Comparison of ENCODE assay signal across 8 cellular contexts in genomic region chr5:138654281-138654867, GRCh38.
DNase-seq lines count a peak whose midpoint lies in the region; ATAC-seq and TF ChIP-seq lines count a peak whose summit lies in the region.

No MANE protein-coding gene starts in this region.

- peaks cover 2% of the 10 kb centered on the region for H3K36me3 Mint-ChIP-seq in activated naive CD4-positive, alpha-beta T cell treated with anti-CD3 and anti-CD28 coated beads, Interleukin-2, amount 50 U/mL, for 24 hours

- H3K9me3 Mint-ChIP-seq in activated naive CD4-positive, alpha-beta T cell treated with anti-CD3 and anti-CD28 coated beads, Interleukin-2, amount 50 U/mL, for 24 hours = peaks cover 4% of the 10 kb centered on the region

- H3K4me3 Mint-ChIP-seq in activated naive CD4-positive, alpha-beta T cell treated with anti-CD3 and anti-CD28 coated beads, Interleukin-2, amount 50 U/mL, for 24 hours = peak overlapping the region; percentile 79

- H3K27ac Mint-ChIP-seq in activated naive CD4-positive, alpha-beta T cell treated with anti-CD3 and anti-CD28 coated beads, Interleukin-2, amount 50 U/mL, for 24 hours = peak overlapping the region; percentile 95

- H3K36me3 ChIP-seq in SJSA1 = no peaks in the 10 kb centered on the region

- peaks cover 30% of the 10 kb centered on the region for H3K4me1 Mint-ChIP-seq in activated naive CD4-positive, alpha-beta T cell treated with anti-CD3 and anti-CD28 coated beads, Interleukin-2, amount 50 U/mL, for 24 hours

- H3K27me3 ChIP-seq in SJSA1 (replicated peaks) = no peaks in the 10 kb centered on the region

- no peaks in the 10 kb centered on the region for H3K9me3 ChIP-seq in SJSA1 (replicated peaks)

- ATAC-seq in HG02610 (IDR thresholded peaks at IDR 0.05; ENCODE audit: unreplicated experiment) = peak; percentile 72

- DNase-seq in GM10266 (ENCODE audit: extremely low spot score) = peak; percentile 60
- peak; percentile 56 to 72 for DNase-seq in SJSA1 (ENCODE audit: low read depth in 1 of 2, low spot score in 2 of 2)
- DNase-seq in posterior vena cava (ENCODE audit: low spot score) = peak; percentile 50
- DNase-seq in superior temporal gyrus (ENCODE audit: extremely low spot score) = no peak
- DNase-seq in GOT3 (lab: John Stamatoyannopoulos, UW) = no peak
- no peak for DNase-seq in DMS114 treated with DMSO at 0.1 percent for 48 hours (lab: John Stamatoyannopoulos, UW; ENCODE audit: unreplicated experiment)

- no peak overlapping the region for H3K27ac ChIP-seq in SJSA1

- peaks cover 55% of the 10 kb centered on the region for H3K27me3 Mint-ChIP-seq in activated naive CD4-positive, alpha-beta T cell treated with anti-CD3 and anti-CD28 coated beads, Interleukin-2, amount 50 U/mL, for 24 hours

- intact Hi-C loops in posterior vena cava (cut with DNase I) = no loop called here

- TF ChIP-seq CTCF in GM10266 (IDR thresholded peaks at IDR 0.05; ENCODE audit: control insufficient read depth, insufficient read depth, low read depth, missing control alignments) = no peak

- H3K4me1 ChIP-seq in SJSA1 (replicated peaks) = peaks cover 10% of the 10 kb centered on the region

- H3K4me3 ChIP-seq in SJSA1 = no peak overlapping the region

Comparison
In these comparisons a context has a peak if more than half of its experiments do, and no peak if none do; other contexts are left out.
1. DNase-seq: peak in GM10266 (single experiment), SJSA1 (2 of 2) and posterior vena cava (single experiment); none in superior temporal gyrus (single experiment), GOT3 (single experiment) and DMS114 treated with DMSO at 0.1 percent for 48 hours (single experiment).